In the genomic region with DNA sequence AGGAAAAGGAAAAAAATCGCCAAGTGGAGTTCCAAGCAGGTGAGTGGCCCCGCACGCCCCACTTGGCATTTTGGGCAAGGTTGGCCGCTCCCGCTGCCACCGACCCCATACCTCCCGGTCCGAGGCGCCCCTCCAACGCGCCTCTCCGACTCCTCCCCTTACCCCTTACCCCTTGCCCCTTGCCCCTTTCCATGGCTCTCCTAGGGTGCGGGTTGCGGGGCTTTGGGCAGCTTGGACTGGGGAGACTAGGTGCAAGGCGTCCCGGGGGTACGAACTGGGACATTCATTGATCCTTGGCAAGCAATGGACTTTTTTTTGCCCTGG, we compare ENCODE assay signal across 9 cellular contexts. TPM values are rescaled to one million over a fixed set of nuclear protein-coding genes. Genes with fewer than 3 reads are reported as not detected.
A peak's percentile ranks its signal among the peaks of the same experiment; 100 is the strongest.
DNase-seq lines count a peak whose midpoint lies in the region; ATAC-seq and TF ChIP-seq lines count a peak whose summit lies in the region.
"Had no signal": no experiment of that assay in that cellular context is flagged by ENCODE, and none has a peak within 500 bp of the region (broad histone marks: within the 10 kb centered on the region; RNA-seq: fewer than 3 reads in every experiment).

No MANE protein-coding gene starts in this region.

- H3K27me3 ChIP-seq in left ventricle myocardium inferior (ENCODE audit: low read depth) (no peaks in the 10 kb centered on the region), rectal smooth muscle tissue (ENCODE audit: control insufficient read depth, insufficient read depth, low read length) (peaks cover 3% of the 10 kb centered on the region)

- no peak overlapping the region for H3K9ac ChIP-seq in rectal smooth muscle tissue (ENCODE audit: low read length)

- peaks cover 28% of the 10 kb centered on the region for H3K27me3 Mint-ChIP-seq in activated T-helper 1 cell treated with anti-CD3 and anti-CD28 coated beads, Interleukin-12 subunit alpha, Interleukin-12 subunit beta, Interleukin-2, Interleukin-4 antibody, amounts not matched to agents 30 ng/mL and 10 ng/mL and 1 ng/mL, durations not matched to agents 14 hours and 24 hours and 36 hours (ENCODE audit: insufficient read depth)

- peaks cover 11% of the 10 kb centered on the region for H3K4me1 ChIP-seq in left ventricle myocardium inferior
- peaks cover 2% of the 10 kb centered on the region for H3K4me1 ChIP-seq in rectal smooth muscle tissue (ENCODE audit: control insufficient read depth, insufficient read depth, low read length)

- intact Hi-C loops in activated T-helper 1 cell treated with anti-CD3 and anti-CD28 coated beads, Interleukin-12 subunit alpha, Interleukin-12 subunit beta, Interleukin-2, Interleukin-4 antibody, amounts not matched to agents 30 ng/mL and 10 ng/mL and 1 ng/mL, durations not matched to agents 14 hours and 24 hours and 36 hours (cut with micrococcal nuclease), result no loop called here
- intact Hi-C loops in left ventricle myocardium inferior (cut with micrococcal nuclease), result no loop called here

- peaks cover 4% of the 10 kb centered on the region for H3K4me1 Mint-ChIP-seq in activated T-helper 1 cell treated with anti-CD3 and anti-CD28 coated beads, Interleukin-12 subunit alpha, Interleukin-12 subunit beta, Interleukin-2, Interleukin-4 antibody, amounts not matched to agents 30 ng/mL and 10 ng/mL and 1 ng/mL, durations not matched to agents 14 hours and 24 hours and 36 hours (ENCODE audit: low read depth)

- H3K27ac ChIP-seq in left ventricle myocardium inferior (replicated peaks), result peak overlapping the region; percentile 92
- H3K27ac ChIP-seq in rectal smooth muscle tissue (ENCODE audit: low read depth, low read length), result peak overlapping the region; percentile 96

- no peak overlapping the region for H3K27ac Mint-ChIP-seq in activated T-helper 1 cell treated with anti-CD3 and anti-CD28 coated beads, Interleukin-12 subunit alpha, Interleukin-12 subunit beta, Interleukin-2, Interleukin-4 antibody, amounts not matched to agents 30 ng/mL and 10 ng/mL and 1 ng/mL, durations not matched to agents 14 hours and 24 hours and 36 hours

- no peak for ATAC-seq in HG02759 (IDR thresholded peaks at IDR 0.05; ENCODE audit: unreplicated experiment)
- no peak for ATAC-seq in GM19397 (IDR thresholded peaks at IDR 0.05; ENCODE audit: unreplicated experiment)

- H3K36me3 Mint-ChIP-seq in activated T-helper 1 cell treated with anti-CD3 and anti-CD28 coated beads, Interleukin-12 subunit alpha, Interleukin-12 subunit beta, Interleukin-2, Interleukin-4 antibody, amounts not matched to agents 30 ng/mL and 10 ng/mL and 1 ng/mL, durations not matched to agents 14 hours and 24 hours and 36 hours (ENCODE audit: low read depth), result no peaks in the 10 kb centered on the region

- TF ChIP-seq CTCF in GM10266 (IDR thresholded peaks at IDR 0.05; ENCODE audit: control insufficient read depth, insufficient read depth, low read depth, missing control alignments) (no peak), left ventricle myocardium inferior (IDR thresholded peaks at IDR 0.05; ENCODE audit: borderline replicate concordance) (no peak)

- H3K4me3 ChIP-seq in left ventricle myocardium inferior (peak overlapping the region; percentile 71), rectal smooth muscle tissue (ENCODE audit: low read length) (peak overlapping the region; percentile 44)

- H3K36me3 ChIP-seq in left ventricle myocardium inferior (no peaks in the 10 kb centered on the region), rectal smooth muscle tissue (ENCODE audit: control insufficient read depth, insufficient read depth, low read length) (no peaks in the 10 kb centered on the region)

- DNase-seq in GM10266 (ENCODE audit: extremely low spot score), result peak; percentile 8
- DNase-seq in activated T-helper 1 cell treated with anti-CD3 and anti-CD28 coated beads, Interleukin-12 subunit alpha, Interleukin-12 subunit beta, Interleukin-2, Interleukin-4 antibody, amounts not matched to agents 30 ng/mL and 10 ng/mL and 1 ng/mL, durations not matched to agents 14 hours and 24 hours and 36 hours (ENCODE audit: low spot score), result no peak
- no peak for DNase-seq in left ventricle myocardium inferior
- no peak for DNase-seq in inferior parietal cortex (ENCODE audit: extremely low spot score)
- no peak for DNase-seq in DMS 273 (lab: John Stamatoyannopoulos, UW; ENCODE audit: unreplicated experiment)
- DNase-seq: SIG-M5 had no signal

- no peaks in the 10 kb centered on the region for H3K9me3 Mint-ChIP-seq in activated T-helper 1 cell treated with anti-CD3 and anti-CD28 coated beads, Interleukin-12 subunit alpha, Interleukin-12 subunit beta, Interleukin-2, Interleukin-4 antibody, amounts not matched to agents 30 ng/mL and 10 ng/mL and 1 ng/mL, durations not matched to agents 14 hours and 24 hours and 36 hours

- no peaks in the 10 kb centered on the region for H3K9me3 ChIP-seq in left ventricle myocardium inferior (replicated peaks)

- peak overlapping the region; percentile 7 for H3K4me3 Mint-ChIP-seq in activated T-helper 1 cell treated with anti-CD3 and anti-CD28 coated beads, Interleukin-12 subunit alpha, Interleukin-12 subunit beta, Interleukin-2, Interleukin-4 antibody, amounts not matched to agents 30 ng/mL and 10 ng/mL and 1 ng/mL, durations not matched to agents 14 hours and 24 hours and 36 hours

RNA-seq across cellular contexts. Expression of a gene that starts 0.7 kb away (rescaled TPM):
- 0.08 and 0.20 TPM in 2 replicates for total RNA-seq in activated T-helper 1 cell treated with anti-CD3 and anti-CD28 coated beads, Interleukin-12 subunit alpha, Interleukin-12 subunit beta, Interleukin-2, Interleukin-4 antibody, amounts not matched to agents 30 ng/mL and 10 ng/mL and 1 ng/mL, durations not matched to agents 14 hours and 24 hours and 36 hours
- 6.1 TPM for total RNA-seq in left ventricle myocardium inferior
